8 cellular contexts compared by ENCODE assay signal in the genomic region with DNA sequence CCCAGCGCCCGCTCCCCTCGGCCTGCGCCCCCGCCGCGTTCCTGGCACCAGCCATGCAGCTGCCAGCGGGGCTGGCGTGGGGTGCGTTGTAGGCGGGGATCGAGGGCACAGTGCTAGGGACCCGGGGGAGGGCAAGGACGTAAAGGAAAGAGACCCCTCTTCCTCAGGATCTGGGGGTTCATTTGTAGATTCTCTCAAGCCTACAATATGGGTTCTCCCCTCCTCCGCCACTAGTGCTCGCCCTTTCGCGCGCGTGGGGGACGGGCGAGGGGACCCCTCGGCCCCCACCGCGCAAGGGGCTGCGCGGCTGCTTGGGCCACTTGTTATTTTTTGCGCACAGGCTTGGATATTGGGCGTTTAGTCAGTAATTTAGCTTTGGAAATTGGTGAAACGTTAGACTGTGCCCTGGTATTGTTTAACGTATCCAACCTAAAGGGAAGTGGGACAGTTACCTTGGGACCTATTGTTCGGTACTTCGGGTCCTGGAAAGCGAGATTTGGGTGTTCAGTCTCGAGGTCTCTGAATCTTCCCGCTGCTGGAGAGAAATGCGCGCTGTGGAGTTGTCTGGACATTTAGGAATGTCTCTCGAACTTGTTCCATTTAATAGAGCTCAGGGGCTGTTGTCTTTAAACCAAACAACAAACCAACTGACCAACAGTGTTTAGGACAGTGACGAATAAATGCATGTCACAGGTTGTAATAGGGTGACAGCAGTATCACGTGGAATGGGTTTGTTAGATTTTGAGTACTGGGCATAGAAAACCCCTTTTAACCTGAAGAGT. TPM values are rescaled to one million over a fixed set of nuclear protein-coding genes. Genes with fewer than 3 reads are reported as not detected.
DNase-seq lines count a peak whose midpoint lies in the region; ATAC-seq, FAIRE-seq and TF ChIP-seq lines count a peak whose summit lies in the region.

No MANE protein-coding gene starts in this region.

- no peak for TF ChIP-seq CTCF in astrocyte (IDR thresholded peaks at IDR 0.05; ENCODE audit: insufficient read depth, low read depth, low read length)

- H3K36me3 Mint-ChIP-seq in astrocyte (ENCODE audit: low read depth, unreplicated experiment) (no peaks in the 10 kb centered on the region), immature natural killer cell (no peaks in the 10 kb centered on the region)
- no peaks in the 10 kb centered on the region for H3K36me3 Mint-ChIP-seq in stimulated activated memory B cell treated with anti-CD40 and anti-IgM and Interleukin-4, amounts not matched to agents 10 μg/mL and 1 μg/mL and 100 μg/mL, for 72 hours

- FAIRE-seq in astrocyte (lab: Jason Lieb, UNC) = peak; percentile 67

- H3K27me3 ChIP-seq in astrocyte (ENCODE audit: insufficient read depth, low read length) = no peaks in the 10 kb centered on the region

- DNase-seq in NOMO-1 treated with DMSO at 0.1 percent for 48 hours (lab: John Stamatoyannopoulos, UW; ENCODE audit: unreplicated experiment) (peak; percentile 51), NOMO-1 treated with dmso at 0.1 percent for 144 hours (lab: John Stamatoyannopoulos, UW; ENCODE audit: unreplicated experiment) (no peak), KG1 (lab: John Stamatoyannopoulos, UW) (peak; percentile 55), astrocyte (ENCODE audit: low read depth) (peak; percentile 54), immature natural killer cell (no peak)

- H3K4me1 Mint-ChIP-seq in astrocyte (ENCODE audit: low read depth, unreplicated experiment) (peaks cover 21% of the 10 kb centered on the region), immature natural killer cell (peaks cover 14 to 19% of the 10 kb centered on the region in 2 donors)
- H3K4me1 Mint-ChIP-seq in stimulated activated memory B cell treated with anti-CD40 and anti-IgM and Interleukin-4, amounts not matched to agents 10 μg/mL and 1 μg/mL and 100 μg/mL, for 72 hours = peaks cover 63% of the 10 kb centered on the region

- H3K79me2 ChIP-seq in astrocyte (ENCODE audit: insufficient read depth, low read length) = peaks cover 52% of the 10 kb centered on the region

- peak overlapping the region; percentile 95 for H3K4me3 Mint-ChIP-seq in astrocyte (ENCODE audit: unreplicated experiment)
- H3K4me3 Mint-ChIP-seq in immature natural killer cell = peak overlapping the region; percentile 21 to 71 (median 63)
- H3K4me3 Mint-ChIP-seq in stimulated activated memory B cell treated with anti-CD40 and anti-IgM and Interleukin-4, amounts not matched to agents 10 μg/mL and 1 μg/mL and 100 μg/mL, for 72 hours = peak overlapping the region; percentile 91

- H3K27me3 Mint-ChIP-seq in astrocyte (ENCODE audit: low read depth, unreplicated experiment) (no peaks in the 10 kb centered on the region), immature natural killer cell (ENCODE audit: low read depth in 3 of 3) (peaks cover 3 to 25% (median 10%) of the 10 kb centered on the region in 3 donors)
- H3K27me3 Mint-ChIP-seq in stimulated activated memory B cell treated with anti-CD40 and anti-IgM and Interleukin-4, amounts not matched to agents 10 μg/mL and 1 μg/mL and 100 μg/mL, for 72 hours = no peaks in the 10 kb centered on the region

- peaks cover 21% of the 10 kb centered on the region for H4K20me1 ChIP-seq in astrocyte (ENCODE audit: insufficient read depth, low read length)

- H3K4me1 ChIP-seq in astrocyte (ENCODE audit: insufficient read depth, low read length) = peaks cover 21% of the 10 kb centered on the region

- H3K27ac ChIP-seq in astrocyte (ENCODE audit: low read depth, low read length) = peak overlapping the region; percentile 81

- H3K27ac Mint-ChIP-seq in astrocyte (ENCODE audit: unreplicated experiment) (peak overlapping the region; percentile 77), immature natural killer cell (no peak overlapping the region)
- peak overlapping the region; percentile 91 for H3K27ac Mint-ChIP-seq in stimulated activated memory B cell treated with anti-CD40 and anti-IgM and Interleukin-4, amounts not matched to agents 10 μg/mL and 1 μg/mL and 100 μg/mL, for 72 hours

- no peaks in the 10 kb centered on the region for H3K36me3 ChIP-seq in astrocyte (ENCODE audit: insufficient read depth, low read length)

- no peaks in the 10 kb centered on the region for H3K9me3 ChIP-seq in astrocyte (ENCODE audit: insufficient read depth, low read depth, low read length)

- H3K9me3 Mint-ChIP-seq in astrocyte (ENCODE audit: unreplicated experiment) = no peaks in the 10 kb centered on the region
- peaks cover 0 to 16% (median under 1%) of the 10 kb centered on the region in 6 donors for H3K9me3 Mint-ChIP-seq in immature natural killer cell
- no peaks in the 10 kb centered on the region for H3K9me3 Mint-ChIP-seq in stimulated activated memory B cell treated with anti-CD40 and anti-IgM and Interleukin-4, amounts not matched to agents 10 μg/mL and 1 μg/mL and 100 μg/mL, for 72 hours

- peak overlapping the region; percentile 92 for H3K4me3 ChIP-seq in astrocyte (ENCODE audit: insufficient read depth, low read depth, low read length)

- ATAC-seq in GM21786 (IDR thresholded peaks at IDR 0.05; ENCODE audit: unreplicated experiment) (peak; percentile 29), GM21515 (IDR thresholded peaks at IDR 0.05; ENCODE audit: unreplicated experiment) (no peak)
- peak; percentile 10 for ATAC-seq in stimulated activated memory B cell treated with anti-CD40 and anti-IgM and Interleukin-4, amounts not matched to agents 10 μg/mL and 1 μg/mL and 100 μg/mL, for 72 hours

- peak overlapping the region; percentile 90 for H3K4me2 ChIP-seq in astrocyte (ENCODE audit: low read length)

- H3K9ac ChIP-seq in astrocyte (ENCODE audit: low read length) = peak overlapping the region; percentile 95

- H2AFZ ChIP-seq in astrocyte (ENCODE audit: low read depth, low read length) = peak overlapping the region; percentile 70

RNA-seq across cellular contexts. Expression of gene CDK14, which starts 0.8 kb away (rescaled TPM):
- total RNA-seq in astrocyte = 26.7 and 30.2 TPM in 2 replicates
- under 1 TPM in 1 of 3 donors, not detected in 2; 0.22 TPM for polyA plus RNA-seq in immature natural killer cell

Comparison
In these comparisons a context has a peak if more than half of its experiments do, and no peak if none do; other contexts are left out.
1. DNase-seq: peak in NOMO-1 treated with DMSO at 0.1 percent for 48 hours (single experiment), KG1 (single experiment) and astrocyte (single experiment); none in NOMO-1 treated with dmso at 0.1 percent for 144 hours (single experiment) and immature natural killer cell (0 of 3).
2. H3K27ac Mint-ChIP-seq: peak in astrocyte (single experiment) and stimulated activated memory B cell treated with anti-CD40 and anti-IgM and Interleukin-4, amounts not matched to agents 10 μg/mL and 1 μg/mL and 100 μg/mL, for 72 hours (single experiment); none in immature natural killer cell (0 of 6).
3. Peak in every context shown above with its lines, with median percentiles within 50 percentile points of each other: H3K4me3 Mint-ChIP-seq.